Comparison of ENCODE assay signal across 9 cellular contexts in the genomic region with DNA sequence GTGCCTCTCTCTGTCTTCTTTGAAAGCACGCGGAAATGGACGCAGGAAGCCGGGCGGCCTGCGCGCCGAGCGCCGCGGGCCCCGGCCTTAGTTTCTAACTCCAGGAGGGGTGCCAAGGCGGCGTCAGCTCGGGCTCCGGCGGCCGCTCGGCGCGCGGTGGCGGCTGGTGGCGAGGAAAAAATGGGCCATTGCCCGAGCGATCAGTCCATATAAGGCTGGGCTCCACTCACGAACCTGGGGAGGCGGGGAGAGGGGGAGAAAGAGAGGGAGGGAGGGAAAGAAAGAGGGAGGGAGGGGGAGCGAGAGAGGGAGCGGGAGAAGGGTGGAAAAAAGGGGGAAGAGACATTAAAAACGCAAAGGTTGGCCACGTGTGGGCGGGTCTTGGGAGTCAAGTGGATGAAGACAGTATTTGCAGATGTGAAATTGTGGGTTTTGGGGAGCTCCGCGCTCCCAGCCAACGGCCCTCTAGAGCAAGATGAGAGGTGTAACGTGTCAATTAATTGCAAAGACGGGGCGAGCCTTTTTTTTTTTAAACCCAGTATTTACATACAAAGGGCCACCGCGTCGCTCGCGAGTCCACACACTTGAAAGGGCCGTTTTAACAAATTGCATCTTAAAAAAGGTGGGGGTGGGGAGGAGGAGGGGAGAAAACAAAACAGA. TPM values are rescaled to one million over a fixed set of nuclear protein-coding genes. Genes with fewer than 3 reads are reported as not detected.
DNase-seq lines count a peak whose midpoint lies in the region; ATAC-seq and TF ChIP-seq lines count a peak whose summit lies in the region.
"Had no signal": no experiment of that assay in that cellular context is flagged by ENCODE, and none has a peak within 500 bp of the region (broad histone marks: within the 10 kb centered on the region; RNA-seq: fewer than 3 reads in every experiment).

NKX2-2 (minus strand) TSS at position 184 of the 660 bp plus-strand sequence. CDS start 395 bp downstream, outside the sequence.

- H3K9me3 ChIP-seq in tibial nerve: no peaks in the 10 kb centered on the region
- H3K9me3 ChIP-seq: neutrophil had no signal

- peak within 1 kb of the TSS in 3 of 4 donors; percentile 11 to 40 (median 27) for H3K4me3 ChIP-seq in tibial nerve

- no peak within 1 kb of the TSS for H3K27ac ChIP-seq in tibial nerve
- H3K27ac ChIP-seq: neutrophil had no signal

- H3K27ac Mint-ChIP-seq in activated naive CD4-positive, alpha-beta T cell treated with anti-CD3 and anti-CD28 coated beads, Interleukin-2, amount 10 ng/mL, durations not matched to agents 7 days and 5 days: no peak within 1 kb of the TSS
- H3K27ac Mint-ChIP-seq in activated CD8-positive, alpha-beta T cell treated with anti-CD3 and anti-CD28 coated beads, Interleukin-2, amount 10 ng/mL, durations not matched to agents 7 days and 5 days: peak within 1 kb of the TSS; percentile 36

- peak within 1 kb of the TSS; percentile 40 for H3K4me3 Mint-ChIP-seq in activated naive CD4-positive, alpha-beta T cell treated with anti-CD3 and anti-CD28 coated beads, Interleukin-2, amount 10 ng/mL, durations not matched to agents 7 days and 5 days
- H3K4me3 Mint-ChIP-seq in activated CD8-positive, alpha-beta T cell treated with anti-CD3 and anti-CD28 coated beads, Interleukin-2, amount 10 ng/mL, durations not matched to agents 7 days and 5 days: peak within 1 kb of the TSS; percentile 31

- peaks cover 11% of the 10 kb centered on the region for H3K36me3 Mint-ChIP-seq in activated naive CD4-positive, alpha-beta T cell treated with anti-CD3 and anti-CD28 coated beads, Interleukin-2, amount 10 ng/mL, durations not matched to agents 7 days and 5 days
- peaks cover 4% of the 10 kb centered on the region for H3K36me3 Mint-ChIP-seq in activated CD8-positive, alpha-beta T cell treated with anti-CD3 and anti-CD28 coated beads, Interleukin-2, amount 10 ng/mL, durations not matched to agents 7 days and 5 days (ENCODE audit: low read depth)

- H3K27me3 Mint-ChIP-seq in activated naive CD4-positive, alpha-beta T cell treated with anti-CD3 and anti-CD28 coated beads, Interleukin-2, amount 10 ng/mL, durations not matched to agents 7 days and 5 days: peaks cover 100% of the 10 kb centered on the region
- H3K27me3 Mint-ChIP-seq in activated CD8-positive, alpha-beta T cell treated with anti-CD3 and anti-CD28 coated beads, Interleukin-2, amount 10 ng/mL, durations not matched to agents 7 days and 5 days (ENCODE audit: low read depth): peaks cover 70% of the 10 kb centered on the region

- TF ChIP-seq CTCF in tibial nerve (IDR thresholded peaks at IDR 0.05): no peak

- TF ChIP-seq POLR2A in tibial nerve (IDR thresholded peaks at IDR 0.05): no peak

- WGBS in tibial nerve, 2 donors: 4% methylated on average over 45 of the region's 45 CpGs

- POLR2A ChIA-PET in activated CD8-positive, alpha-beta T cell treated with anti-CD3 and anti-CD28 coated beads, Interleukin-2, amount 10 ng/mL, durations not matched to agents 7 days and 5 days (lab: Charles Lee): interaction anchor here (0.6 kb wide), 2 partner anchors 76 to 503 kb away, joined by 3 to 5 read pairs; no protein-coding TSS in a partner anchor

- H3K9me3 Mint-ChIP-seq in activated naive CD4-positive, alpha-beta T cell treated with anti-CD3 and anti-CD28 coated beads, Interleukin-2, amount 10 ng/mL, durations not matched to agents 7 days and 5 days: peaks cover 1% of the 10 kb centered on the region
- H3K9me3 Mint-ChIP-seq in activated CD8-positive, alpha-beta T cell treated with anti-CD3 and anti-CD28 coated beads, Interleukin-2, amount 10 ng/mL, durations not matched to agents 7 days and 5 days (ENCODE audit: insufficient read depth): no peaks in the 10 kb centered on the region

- H3K27me3 ChIP-seq in tibial nerve: peaks cover 7 to 100% of the 10 kb centered on the region in 2 donors

- ATAC-seq in activated CD8-positive, alpha-beta T cell treated with anti-CD3 and anti-CD28 coated beads, Interleukin-2, amount 10 ng/mL, durations not matched to agents 7 days and 5 days: no peak
- ATAC-seq in left lobe of liver: peak; percentile 21

- DNase-seq in activated naive CD4-positive, alpha-beta T cell treated with anti-CD3 and anti-CD28 coated beads, Interleukin-2, amount 10 ng/mL, durations not matched to agents 7 days and 5 days: peak; percentile 20
- no peak for DNase-seq in activated naive CD4-positive, alpha-beta T cell treated with anti-CD3 and anti-CD28 coated beads, Interleukin-2, amount 50 U/mL, for 16 hours
- DNase-seq in activated CD8-positive, alpha-beta T cell treated with anti-CD3 and anti-CD28 coated beads, Interleukin-2, amount 10 ng/mL, durations not matched to agents 7 days and 5 days: no peak
- DNase-seq in left lobe of liver (ENCODE audit: low spot score) (no peak), tibial nerve (ENCODE audit: low spot score in 2 of 2) (no peak), SIG-M5 treated with dmso at 0.1 percent for 504 hours (lab: John Stamatoyannopoulos, UW; ENCODE audit: unreplicated experiment) (no peak), NOMO-1 (lab: John Stamatoyannopoulos, UW; ENCODE audit: unreplicated experiment in 2 of 2) (no peak)
- no peak for DNase-seq in NK-92 treated with Interleukin-12 subunit alpha and Interleukin-12 subunit beta, amount 100 ng/mL, for 24 hours (lab: John Stamatoyannopoulos, UW)

- peaks cover 0 to 92% (median 45%) of the 10 kb centered on the region in 4 donors for H3K4me1 ChIP-seq in tibial nerve

- peaks cover 47% of the 10 kb centered on the region for H3K4me1 Mint-ChIP-seq in activated naive CD4-positive, alpha-beta T cell treated with anti-CD3 and anti-CD28 coated beads, Interleukin-2, amount 10 ng/mL, durations not matched to agents 7 days and 5 days
- peaks cover 32% of the 10 kb centered on the region for H3K4me1 Mint-ChIP-seq in activated CD8-positive, alpha-beta T cell treated with anti-CD3 and anti-CD28 coated beads, Interleukin-2, amount 10 ng/mL, durations not matched to agents 7 days and 5 days (ENCODE audit: low read depth)

- TF ChIP-seq EP300 in tibial nerve (IDR thresholded peaks at IDR 0.05): no peak

- CTCF ChIA-PET in activated naive CD4-positive, alpha-beta T cell treated with anti-CD3 and anti-CD28 coated beads, Interleukin-2, amount 10 ng/mL, durations not matched to agents 7 days and 5 days (lab: Charles Lee): interaction anchor here (0.7 kb wide), 1 partner anchor 10 kb away, joined by 3 read pairs; no protein-coding TSS in a partner anchor
- CTCF ChIA-PET in activated CD8-positive, alpha-beta T cell treated with anti-CD3 and anti-CD28 coated beads, Interleukin-2, amount 10 ng/mL, durations not matched to agents 7 days and 5 days (lab: Charles Lee): interaction anchor here (1.5 kb wide), 1 partner anchor 278 kb away, joined by 5 read pairs; no protein-coding TSS in a partner anchor

- H3K36me3 ChIP-seq in tibial nerve: no peaks in the 10 kb centered on the region
- H3K36me3 ChIP-seq: neutrophil had no signal

RNA-seq across cellular contexts. Expression of gene NKX2-2, which starts in this region (rescaled TPM):
- not detected for total RNA-seq in activated CD8-positive, alpha-beta T cell treated with anti-CD3 and anti-CD28 coated beads, Interleukin-2, amount 10 ng/mL, durations not matched to agents 7 days and 5 days
- not detected for total RNA-seq in left lobe of liver
- total RNA-seq in tibial nerve: not detected

Comparison
In these comparisons a context has a peak if more than half of its experiments do, and no peak if none do; other contexts are left out.
1. Peak in ATAC-seq in left lobe of liver; RNA of the gene not detected or under 1 TPM.